19 cellular contexts compared by ENCODE assay signal in genomic region chr16:48999034-48999433, GRCh38.
"Had no signal": no experiment of that assay in that cellular context is flagged by ENCODE, and none has a peak within 500 bp of the region (broad histone marks: within the 10 kb centered on the region; RNA-seq: fewer than 3 reads in every experiment).

No MANE protein-coding gene starts in this region.

- H3K27ac Mint-ChIP-seq: memory B cell, naive B cell, nephron had no signal

- H3K4me1 Mint-ChIP-seq: memory B cell, naive B cell had no signal

- H3K9ac ChIP-seq: parathyroid adenoma had no signal

- H3K36me3 Mint-ChIP-seq: memory B cell, naive B cell had no signal

- H3K4me3 ChIP-seq: lower lobe of right lung, prostate gland, skin epidermis, testis, tibial nerve had no signal

- H3K27me3 ChIP-seq: foreskin keratinocyte, testis, tibial nerve had no signal

- DNase-seq: dermis blood vessel endothelial cell; foreskin keratinocyte; head of caudate nucleus; hippocampal formation; lower lobe of right lung; midbrain; naive B cell; retina; stimulated activated CD4-positive, alpha-beta T cell treated with anti-CD3 and anti-CD28 coated beads, Interleukin-12 subunit alpha, Interleukin-12 subunit beta, amount 100 ng/mL, for 4 hours; stimulated activated naive CD8-positive, alpha-beta T cell treated with anti-CD3 and anti-CD28 coated beads, Interleukin-15, Interleukin-2, amounts not matched to agents 100 U/mL and 50 U/mL, for 24 hours; testis had no signal

- H3K4me1 ChIP-seq: foreskin keratinocyte, lower lobe of right lung, prostate gland, testis, tibial nerve had no signal

- H3K9me3 ChIP-seq: lower lobe of right lung, prostate gland, testis, tibial nerve had no signal

- H3K4me3 Mint-ChIP-seq: memory B cell, naive B cell, nephron had no signal

- H3K36me3 ChIP-seq: lower lobe of right lung, prostate gland, tibial nerve had no signal

- H2AFZ ChIP-seq: parathyroid adenoma had no signal

- H3K27ac ChIP-seq: foreskin keratinocyte, lower lobe of right lung, parathyroid adenoma, prostate gland, skin epidermis, testis, tibial nerve had no signal

- H3K79me2 ChIP-seq: parathyroid adenoma had no signal

- H3K9me3 Mint-ChIP-seq: nephron had no signal

- ATAC-seq: foreskin keratinocyte; left colon; lower lobe of right lung; sciatic nerve; stimulated activated naive CD8-positive, alpha-beta T cell treated with anti-CD3 and anti-CD28 coated beads, Interleukin-15, Interleukin-2, amounts not matched to agents 100 U/mL and 50 U/mL, for 24 hours had no signal
